ENCODE assay signal across 33 cellular contexts in genomic region chr3:111159391-111159790, GRCh38.
DNase-seq lines count a peak whose midpoint lies in the region; ATAC-seq and TF ChIP-seq lines count a peak whose summit lies in the region.
"Had no signal": no experiment of that assay in that cellular context is flagged by ENCODE, and none has a peak within 500 bp of the region (broad histone marks: within the 10 kb centered on the region; RNA-seq: fewer than 3 reads in every experiment).

No MANE protein-coding gene starts in this region.

- no peaks in the 10 kb centered on the region for H3K36me3 Mint-ChIP-seq in activated CD4-positive, alpha-beta T cell treated with anti-CD3 and anti-CD28 coated beads for 36 hours (ENCODE audit: low read depth)
- H3K36me3 Mint-ChIP-seq: stimulated activated effector memory CD8-positive, alpha-beta T cell treated with anti-CD3 and anti-CD28 coated beads, Interleukin-12 subunit alpha, Interleukin-12 subunit beta, amount 100 ng/mL, for 72 hours had no signal

- POLR2A ChIA-PET in activated CD4-positive, alpha-beta T cell treated with anti-CD3 and anti-CD28 coated beads for 36 hours (lab: Charles Lee), result no interaction called here

- intact Hi-C loops in activated CD4-positive, alpha-beta T cell treated with anti-CD3 and anti-CD28 coated beads for 36 hours (cut with DNase I, micrococcal nuclease), result no loop called here
- intact Hi-C loops in aorta (cut with DNase I), result no loop called here

- TF ChIP-seq CTCF in epithelial cell of esophagus (IDR thresholded peaks at IDR 0.05; ENCODE audit: insufficient read depth, low read depth, low read length, missing control alignments), result no peak

- H3K4me3 ChIP-seq in epithelial cell of esophagus (ENCODE audit: low read length) (no peak overlapping the region), aorta (ENCODE audit: low read length in 2 of 2) (no peak overlapping the region)
- H3K4me3 ChIP-seq: body of pancreas, GM23338, neural progenitor cell, PC-9, right lobe of liver, suprapubic skin had no signal

- WGBS in aorta, 2 donors, result 87 to 91% methylated on average over 3 of the region's 3 CpGs

- TF ChIP-seq POLR2A in erythroblast (IDR thresholded peaks at IDR 0.05; ENCODE audit: low read length), result no peak

- no peaks in the 10 kb centered on the region for H3K27me3 ChIP-seq in aorta (ENCODE audit: control insufficient read depth in 1 of 2, insufficient read depth in 2 of 2, low read length in 1 of 2)
- H3K27me3 ChIP-seq: body of pancreas, neural progenitor cell, right lobe of liver, suprapubic skin had no signal

- no peaks in the 10 kb centered on the region for H3K4me1 Mint-ChIP-seq in activated CD4-positive, alpha-beta T cell treated with anti-CD3 and anti-CD28 coated beads for 36 hours
- peaks cover 4% of the 10 kb centered on the region for H3K4me1 Mint-ChIP-seq in stimulated activated naive CD8-positive, alpha-beta T cell treated with anti-CD3 and anti-CD28 coated beads, Interleukin-15, amount 100 ng/mL, for 72 hours
- H3K4me1 Mint-ChIP-seq: CD4-positive, CD25-positive, alpha-beta regulatory T cell; neural progenitor cell; stimulated activated effector memory CD8-positive, alpha-beta T cell treated with anti-CD3 and anti-CD28 coated beads, Interleukin-12 subunit alpha, Interleukin-12 subunit beta, amount 100 ng/mL, for 72 hours had no signal

- H3K27me3 Mint-ChIP-seq in activated CD4-positive, alpha-beta T cell treated with anti-CD3 and anti-CD28 coated beads for 36 hours, result no peaks in the 10 kb centered on the region
- H3K27me3 Mint-ChIP-seq in stimulated activated naive CD8-positive, alpha-beta T cell treated with anti-CD3 and anti-CD28 coated beads, Interleukin-15, amount 100 ng/mL, for 72 hours, result no peaks in the 10 kb centered on the region
- H3K27me3 Mint-ChIP-seq: activated naive CD8-positive, alpha-beta T cell had no signal

- no peaks in the 10 kb centered on the region for H3K36me3 ChIP-seq in aorta (ENCODE audit: control insufficient read depth in 1 of 2, insufficient read depth in 2 of 2, low read length in 1 of 2)
- H3K36me3 ChIP-seq: neural progenitor cell, right lobe of liver, suprapubic skin had no signal

- H3K4me1 ChIP-seq in aorta (ENCODE audit: control insufficient read depth in 1 of 2, insufficient read depth in 2 of 2, low read length in 2 of 2), result no peaks in the 10 kb centered on the region
- H3K4me1 ChIP-seq: body of pancreas, neural progenitor cell, right lobe of liver, suprapubic skin had no signal

- no peak overlapping the region for H3K4me3 Mint-ChIP-seq in activated CD4-positive, alpha-beta T cell treated with anti-CD3 and anti-CD28 coated beads for 36 hours
- no peak overlapping the region for H3K4me3 Mint-ChIP-seq in stimulated activated naive CD8-positive, alpha-beta T cell treated with anti-CD3 and anti-CD28 coated beads, Interleukin-15, amount 100 ng/mL, for 72 hours
- H3K4me3 Mint-ChIP-seq: activated naive CD8-positive, alpha-beta T cell; CD4-positive, CD25-positive, alpha-beta regulatory T cell; GM23338; neural progenitor cell; stimulated activated effector memory CD8-positive, alpha-beta T cell treated with anti-CD3 and anti-CD28 coated beads, Interleukin-12 subunit alpha, Interleukin-12 subunit beta, amount 100 ng/mL, for 72 hours had no signal

- peak; percentile 7 for DNase-seq in activated CD4-positive, alpha-beta T cell treated with anti-CD3 and anti-CD28 coated beads for 36 hours
- no peak for DNase-seq in activated CD4-positive, alpha-beta T cell treated with anti-CD3 and anti-CD28 coated beads for 48 hours
- DNase-seq in RPMI7951 (ENCODE audit: low read depth) (peak; percentile 6), epithelial cell of esophagus (ENCODE audit: low read depth) (peak; percentile 50), stromal cell of bone marrow (ENCODE audit: low read depth) (peak; percentile 3), aorta (no peak), erythroblast (lab: John Stamatoyannopoulos, UW) (no peak)
- DNase-seq in stimulated activated naive CD8-positive, alpha-beta T cell treated with anti-CD3 and anti-CD28 coated beads, Interleukin-15, amount 100 ng/mL, for 72 hours, result no peak
- DNase-seq: 8988T; activated CD4-positive, alpha-beta T cell treated with anti-CD3 and anti-CD28 coated beads, Interleukin-2, amount 50 U/mL, for 48 hours; activated CD4-positive, CD25-positive, alpha-beta regulatory T cell; body of pancreas; CD4-positive, CD25-positive, alpha-beta regulatory T cell; effector CD4-positive, alpha-beta T cell; foreskin melanocyte; left cardiac atrium; NCI-H1048; NCI-H187; NCI-H2171 treated with DMSO at 0.1 percent for 48 hours; NCI-H524; PC-9; posterior cingulate gyrus; right lobe of liver; Right ventricle myocardium superior; stimulated activated CD4-positive, alpha-beta T cell treated with anti-CD3 and anti-CD28 coated beads, Interleukin-4, amount 100 ng/mL, for 24 hours; SW 1271; T-helper 9 cell had no signal

- CTCF ChIA-PET in activated CD4-positive, alpha-beta T cell treated with anti-CD3 and anti-CD28 coated beads for 36 hours (lab: Charles Lee), result no interaction called here

- H3K27ac Mint-ChIP-seq in activated CD4-positive, alpha-beta T cell treated with anti-CD3 and anti-CD28 coated beads for 36 hours, result no peak overlapping the region
- no peak overlapping the region for H3K27ac Mint-ChIP-seq in stimulated activated naive CD8-positive, alpha-beta T cell treated with anti-CD3 and anti-CD28 coated beads, Interleukin-15, amount 100 ng/mL, for 72 hours
- H3K27ac Mint-ChIP-seq: activated naive CD8-positive, alpha-beta T cell; CD4-positive, CD25-positive, alpha-beta regulatory T cell; GM23338; neural progenitor cell; stimulated activated effector memory CD8-positive, alpha-beta T cell treated with anti-CD3 and anti-CD28 coated beads, Interleukin-12 subunit alpha, Interleukin-12 subunit beta, amount 100 ng/mL, for 72 hours had no signal

- H3K9me3 Mint-ChIP-seq in activated CD4-positive, alpha-beta T cell treated with anti-CD3 and anti-CD28 coated beads for 36 hours (ENCODE audit: low read depth), result no peaks in the 10 kb centered on the region
- no peaks in the 10 kb centered on the region for H3K9me3 Mint-ChIP-seq in stimulated activated naive CD8-positive, alpha-beta T cell treated with anti-CD3 and anti-CD28 coated beads, Interleukin-15, amount 100 ng/mL, for 72 hours
- H3K9me3 Mint-ChIP-seq: GM23338; stimulated activated effector memory CD8-positive, alpha-beta T cell treated with anti-CD3 and anti-CD28 coated beads, Interleukin-12 subunit alpha, Interleukin-12 subunit beta, amount 100 ng/mL, for 72 hours had no signal

- no peaks in the 10 kb centered on the region for H3K9me3 ChIP-seq in aorta (ENCODE audit: control insufficient read depth, low read length)
- H3K9me3 ChIP-seq: body of pancreas, suprapubic skin had no signal

- ATAC-seq in activated CD4-positive, alpha-beta T cell treated with anti-CD3 and anti-CD28 coated beads for 36 hours, result no peak
- no peak for ATAC-seq in aorta (ENCODE audit: low FRiP score)
- ATAC-seq in stimulated activated naive CD8-positive, alpha-beta T cell treated with anti-CD3 and anti-CD28 coated beads, Interleukin-15, amount 100 ng/mL, for 72 hours, result no peak
- ATAC-seq: body of pancreas; GM23338; left cardiac atrium; right lobe of liver; stimulated activated effector memory CD8-positive, alpha-beta T cell treated with anti-CD3 and anti-CD28 coated beads, Interleukin-12 subunit alpha, Interleukin-12 subunit beta, amount 100 ng/mL, for 72 hours had no signal

- no peak overlapping the region for H3K27ac ChIP-seq in aorta (ENCODE audit: low read depth in 1 of 2, low read length in 2 of 2)
- H3K27ac ChIP-seq: body of pancreas, epithelial cell of prostate, neural progenitor cell, PC-9, right lobe of liver, suprapubic skin had no signal

Comparison
In these comparisons a context has a peak if more than half of its experiments do, and no peak if none do; other contexts are left out.
1. DNase-seq: peak in activated CD4-positive, alpha-beta T cell treated with anti-CD3 and anti-CD28 coated beads for 36 hours (single experiment), RPMI7951 (single experiment), epithelial cell of esophagus (single experiment) and stromal cell of bone marrow (single experiment); none in activated CD4-positive, alpha-beta T cell treated with anti-CD3 and anti-CD28 coated beads for 48 hours (single experiment), aorta (0 of 2), erythroblast (0 of 2) and stimulated activated naive CD8-positive, alpha-beta T cell treated with anti-CD3 and anti-CD28 coated beads, Interleukin-15, amount 100 ng/mL, for 72 hours (0 of 2).